Comparison of ENCODE assay signal across 12 cellular contexts in the genomic region with DNA sequence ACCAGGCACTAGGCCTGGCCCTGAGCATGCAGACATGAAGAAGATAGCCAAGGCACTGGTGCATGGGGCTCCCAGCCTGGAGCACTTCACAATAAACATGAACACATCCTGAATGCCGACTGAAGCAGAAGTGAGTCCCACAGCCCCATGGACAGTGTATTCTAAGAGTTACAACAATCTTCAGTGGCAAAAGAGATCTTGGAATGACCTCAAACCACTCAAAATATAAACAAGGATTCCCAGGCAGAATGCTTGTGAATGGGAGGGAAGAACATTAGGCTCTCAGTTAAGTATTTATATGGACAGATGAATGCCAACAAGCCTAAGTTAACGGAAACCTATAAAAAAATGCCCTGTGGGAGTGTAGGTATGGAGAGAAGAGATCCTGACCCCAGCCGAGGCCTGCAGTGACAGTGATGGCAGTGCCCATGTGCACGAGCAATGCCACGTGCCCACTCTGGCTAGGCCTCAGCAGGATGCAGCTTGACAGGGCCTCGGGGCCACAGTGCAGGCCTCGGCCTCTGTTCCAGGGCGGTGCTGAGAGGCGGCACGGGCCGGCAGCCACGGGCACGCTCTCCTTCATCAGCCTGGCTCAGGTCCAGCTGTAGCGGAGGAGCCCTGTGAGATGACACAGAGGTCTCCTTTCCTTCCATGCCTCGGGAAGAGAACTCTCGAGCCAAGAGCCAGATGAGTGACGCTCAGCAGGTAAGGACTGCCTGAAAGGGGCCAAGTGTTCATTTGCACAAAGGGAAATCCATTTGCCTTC. TPM values are rescaled to one million over a fixed set of nuclear protein-coding genes. Genes with fewer than 3 reads are reported as not detected.
DNase-seq lines count a peak whose midpoint lies in the region; ATAC-seq, FAIRE-seq and TF ChIP-seq lines count a peak whose summit lies in the region.
"Had no signal": no experiment of that assay in that cellular context is flagged by ENCODE, and none has a peak within 500 bp of the region (broad histone marks: within the 10 kb centered on the region; RNA-seq: fewer than 3 reads in every experiment).

No MANE protein-coding gene starts in this region.

- H2AK5ac ChIP-seq in IMR-90 (ENCODE audit: low read depth, low read length) = no peak overlapping the region; the same call in 1 of the 2 replicates

- BruUV-seq in IMR-90 (replicated peaks; lab: Mats Ljungman, UMichigan) = no TSS peak

- H3K4me3 Mint-ChIP-seq in activated naive CD8-positive, alpha-beta T cell treated with anti-CD3 and anti-CD28 coated beads, Interleukin-2, amount 50 U/mL, for 24 hours = no peak overlapping the region
- H3K4me3 Mint-ChIP-seq in stimulated activated effector memory CD8-positive, alpha-beta T cell treated with anti-CD3 and anti-CD28 coated beads, Interleukin-12 subunit alpha, Interleukin-12 subunit beta, amount 100 ng/mL, for 72 hours = no peak overlapping the region

- peaks cover 12% of the 10 kb centered on the region for H3K4me1 ChIP-seq in IMR-90 (ENCODE audit: control insufficient read depth, insufficient read depth, low read length)
- H3K4me1 ChIP-seq in keratinocyte (ENCODE audit: control insufficient read depth, extremely low read depth, insufficient read depth, low read length) = peaks cover 11% of the 10 kb centered on the region

- peaks cover 52% of the 10 kb centered on the region for H3K36me3 Mint-ChIP-seq in activated naive CD8-positive, alpha-beta T cell treated with anti-CD3 and anti-CD28 coated beads, Interleukin-2, amount 50 U/mL, for 24 hours (ENCODE audit: low read depth)
- H3K36me3 Mint-ChIP-seq in stimulated activated effector memory CD8-positive, alpha-beta T cell treated with anti-CD3 and anti-CD28 coated beads, Interleukin-12 subunit alpha, Interleukin-12 subunit beta, amount 100 ng/mL, for 72 hours = peaks cover 86% of the 10 kb centered on the region

- TF ChIP-seq CTCF in IMR-90 (conservative IDR thresholded peaks at IDR 0.05; ENCODE audit: low read depth, low read length) = no peak
- no peak for TF ChIP-seq CTCF in keratinocyte (optimal IDR thresholded peaks at IDR 0.05 in 1 of 3, IDR thresholded peaks at IDR 0.05 in 1 of 3, conservative IDR thresholded peaks at IDR 0.05 in 1 of 3; ENCODE audit: extremely low read depth in 1 of 3, insufficient read depth in 2 of 3, low read length in 3 of 3)

- no peak overlapping the region for H2BK15ac ChIP-seq in IMR-90 (ENCODE audit: low read depth, low read length)

- FAIRE-seq in keratinocyte (lab: Jason Lieb, UNC) = peak; percentile 76

- H3K4me3 ChIP-seq in IMR-90 (ENCODE audit: insufficient read depth, low read depth, low read length) = no peak overlapping the region
- no peak overlapping the region for H3K4me3 ChIP-seq in keratinocyte (ENCODE audit: control insufficient read depth in 2 of 3, extremely low read depth in 1 of 3, insufficient read depth in 2 of 3, low read depth in 1 of 3, low read length in 3 of 3)
- H3K4me3 ChIP-seq: cardiac muscle cell had no signal

- H3K4me2 ChIP-seq in IMR-90 (ENCODE audit: low read depth, low read length) = no peak overlapping the region
- H3K4me2 ChIP-seq in keratinocyte (ENCODE audit: control insufficient read depth, extremely low read depth, insufficient read depth, low read depth, low read length) = peak overlapping the region; percentile 10

- H2BK120ac ChIP-seq in IMR-90 (ENCODE audit: low read depth, low read length) = no peak overlapping the region

- H3K18ac ChIP-seq in IMR-90 (ENCODE audit: low read depth, low read length) = peak overlapping the region; percentile 25; the same call in 1 of the 2 replicates

- CTCF ChIA-PET in IMR-90 (lab: Yijun Ruan, JAX) = no interaction called here

- intact Hi-C loops in IMR-90 (cut with micrococcal nuclease) = no loop called here

- 90% methylated on average over 8 of the region's 17 CpGs; no CpG with 5 or more reads in 1 of the 2 experiments for WGBS in IMR-90 (ENCODE audit: extremely low coverage in 2 of 2, insufficient read length in 1 of 2), 2 experiments

- H4K8ac ChIP-seq in IMR-90 (ENCODE audit: low read depth in 2 of 2, low read length in 2 of 2) = no peak overlapping the region

- peaks cover 28 to 65% of the 10 kb centered on the region in 2 experiments for H3K79me1 ChIP-seq in IMR-90 (ENCODE audit: low read depth in 1 of 2, low read length in 2 of 2)

- 0 out of 2 replicates have a peak overlapping the region, but pooled peaks have one; percentile 19 for H3K4ac ChIP-seq in IMR-90 (ENCODE audit: low read depth, low read length)

- H3K9ac ChIP-seq in IMR-90 (ENCODE audit: low read depth, low read length) = no peak overlapping the region; the same call in 1 of the 2 replicates
- no peak overlapping the region for H3K9ac ChIP-seq in keratinocyte (ENCODE audit: control insufficient read depth, extremely low read depth, insufficient read depth, low read length)

- H3K56ac ChIP-seq in IMR-90 (ENCODE audit: extremely low read depth, insufficient read depth, low read length) = no peak overlapping the region

- no peak overlapping the region for H4K91ac ChIP-seq in IMR-90 (ENCODE audit: insufficient read depth, low read depth, low read length)

- no peak overlapping the region for H3K14ac ChIP-seq in IMR-90 (replicated peaks; ENCODE audit: low read depth, low read length)

- peak overlapping the region; percentile 56; the same call in 1 of the 2 replicates for H3K27ac ChIP-seq in IMR-90 (ENCODE audit: insufficient read depth, low read length)
- H3K27ac ChIP-seq in keratinocyte (ENCODE audit: control insufficient read depth, insufficient read depth, low read length) = no peak overlapping the region
- H3K27ac ChIP-seq: cardiac muscle cell had no signal

- peak overlapping the region; percentile 24 for H2BK5ac ChIP-seq in IMR-90 (ENCODE audit: low read depth, low read length, poor library complexity, severe bottlenecking)

- peaks cover 58% of the 10 kb centered on the region for H3K4me1 Mint-ChIP-seq in activated naive CD8-positive, alpha-beta T cell treated with anti-CD3 and anti-CD28 coated beads, Interleukin-2, amount 50 U/mL, for 24 hours
- peaks cover 55% of the 10 kb centered on the region for H3K4me1 Mint-ChIP-seq in stimulated activated effector memory CD8-positive, alpha-beta T cell treated with anti-CD3 and anti-CD28 coated beads, Interleukin-12 subunit alpha, Interleukin-12 subunit beta, amount 100 ng/mL, for 72 hours

- peaks cover 11% of the 10 kb centered on the region for H4K20me1 ChIP-seq in IMR-90 (ENCODE audit: insufficient read depth, low read length)
- H4K20me1 ChIP-seq in keratinocyte (ENCODE audit: control insufficient read depth, extremely low read depth, insufficient read depth, low read length) = no peaks in the 10 kb centered on the region

- DNase-seq in IMR-90 (peak; percentile 55), keratinocyte (ENCODE audit: low read depth, low spot score) (no peak), islet precursor cell (no peak), NCI-H226 (no peak)
- no peak for DNase-seq in activated naive CD8-positive, alpha-beta T cell treated with anti-CD3 and anti-CD28 coated beads, Interleukin-2, amount 50 U/mL, for 24 hours
- DNase-seq in stimulated activated effector memory CD8-positive, alpha-beta T cell treated with anti-CD3 and anti-CD28 coated beads, Interleukin-12 subunit alpha, Interleukin-12 subunit beta, amount 100 ng/mL, for 72 hours (ENCODE audit: low spot score in 2 of 2) = no peak
- no peak for DNase-seq in activated CD4-positive, alpha-beta T cell treated with anti-CD3 and anti-CD28 coated beads, Interleukin-2, amount 50 U/mL, for 1 hour
- DNase-seq: activated T-cell treated with anti-CD3 and anti-CD28 coated beads, Interleukin-2, amount 50 U/mL, for 1 hour; NCI-H510A treated with DMSO at 0.1 percent for 48 hours; stimulated activated CD4-positive, alpha-beta T cell treated with anti-CD3 and anti-CD28 coated beads, Interleukin-1b, Interleukin-23, amount 100 ng/mL, for 48 hours; stimulated activated naive CD4-positive, alpha-beta T cell treated with Interleukin-2 at 50 U/mL for 16 hours had no signal

- peaks cover 36% of the 10 kb centered on the region for H3K36me3 ChIP-seq in IMR-90 (ENCODE audit: control insufficient read depth, insufficient read depth, low read length)
- H3K36me3 ChIP-seq in keratinocyte (ENCODE audit: control insufficient read depth in 2 of 2, extremely low read depth in 1 of 2, insufficient read depth in 2 of 2, low read length in 2 of 2) = peaks cover 4 to 9% of the 10 kb centered on the region in 2 experiments
- H3K36me3 ChIP-seq: cardiac muscle cell had no signal

- in situ Hi-C loops in IMR-90 (cut with MboI; ENCODE audit: low sequenced_read_pairs) = no loop called here

- H3K9me3 Mint-ChIP-seq in activated naive CD8-positive, alpha-beta T cell treated with anti-CD3 and anti-CD28 coated beads, Interleukin-2, amount 50 U/mL, for 24 hours = peaks cover 8% of the 10 kb centered on the region
- H3K9me3 Mint-ChIP-seq in stimulated activated effector memory CD8-positive, alpha-beta T cell treated with anti-CD3 and anti-CD28 coated beads, Interleukin-12 subunit alpha, Interleukin-12 subunit beta, amount 100 ng/mL, for 72 hours = peaks cover 3% of the 10 kb centered on the region

- H3K27ac Mint-ChIP-seq in activated naive CD8-positive, alpha-beta T cell treated with anti-CD3 and anti-CD28 coated beads, Interleukin-2, amount 50 U/mL, for 24 hours = peak overlapping the region; percentile 9
- H3K27ac Mint-ChIP-seq in stimulated activated effector memory CD8-positive, alpha-beta T cell treated with anti-CD3 and anti-CD28 coated beads, Interleukin-12 subunit alpha, Interleukin-12 subunit beta, amount 100 ng/mL, for 72 hours = peak overlapping the region; percentile 81

- H2AFZ ChIP-seq in IMR-90 (replicated peaks; ENCODE audit: low read length, poor library complexity) (no peak overlapping the region), keratinocyte (ENCODE audit: control insufficient read depth, low read length) (peak overlapping the region; percentile 42)

- H3K27me3 Mint-ChIP-seq in activated naive CD8-positive, alpha-beta T cell treated with anti-CD3 and anti-CD28 coated beads, Interleukin-2, amount 50 U/mL, for 24 hours = no peaks in the 10 kb centered on the region

- dilution Hi-C loops in IMR-90 (cut with HindIII; ENCODE audit: low sequenced_read_pairs, unreplicated experiment) = no loop called here
- dilution Hi-C loops in keratinocyte (cut with MboI; ENCODE audit: extremely low pct_ligation_motif_present, low sequenced_read_pairs) = no loop called here

- H2BK20ac ChIP-seq in IMR-90 (ENCODE audit: low read depth, low read length) = no peak overlapping the region

- POLR2A ChIA-PET in IMR-90 (lab: Charles Lee; ENCODE audit: unreplicated experiment) = no interaction called here

- peaks cover 15% of the 10 kb centered on the region for H3K9me1 ChIP-seq in IMR-90 (ENCODE audit: insufficient read depth, low read length)
- H3K9me1 ChIP-seq in keratinocyte (ENCODE audit: control insufficient read depth, extremely low read depth, insufficient read depth, low read length) = no peaks in the 10 kb centered on the region

- TF ChIP-seq POLR2A in IMR-90 (IDR thresholded peaks at IDR 0.05; ENCODE audit: low read depth, low read length) = no peak

- H3K79me2 ChIP-seq in keratinocyte (ENCODE audit: control insufficient read depth, insufficient read depth, low read length) = peaks cover 18% of the 10 kb centered on the region

- peak; percentile 90 for ATAC-seq in IMR-90 (ENCODE audit: low read depth)
- no peak for ATAC-seq in activated naive CD8-positive, alpha-beta T cell treated with anti-CD3 and anti-CD28 coated beads, Interleukin-2, amount 50 U/mL, for 24 hours
- ATAC-seq in stimulated activated effector memory CD8-positive, alpha-beta T cell treated with anti-CD3 and anti-CD28 coated beads, Interleukin-12 subunit alpha, Interleukin-12 subunit beta, amount 100 ng/mL, for 72 hours = no peak

- no peak for TF ChIP-seq RAD21 in IMR-90 (IDR thresholded peaks at IDR 0.05; ENCODE audit: low read length)

- no peak overlapping the region for H4K5ac ChIP-seq in IMR-90 (ENCODE audit: low read depth, low read length)

- H2AK9ac ChIP-seq in IMR-90 (replicated peaks; ENCODE audit: low read depth, low read length, poor library complexity) = no peak overlapping the region

- H3K27me3 ChIP-seq in IMR-90 (ENCODE audit: control insufficient read depth, insufficient read depth, low read length) (no peaks in the 10 kb centered on the region), keratinocyte (ENCODE audit: control insufficient read depth, extremely low read depth, insufficient read depth, low read length) (no peaks in the 10 kb centered on the region)
- H3K27me3 ChIP-seq: cardiac muscle cell had no signal

- no peak overlapping the region for H3K23ac ChIP-seq in IMR-90 (ENCODE audit: low read depth, low read length)

- no peaks in the 10 kb centered on the region for H3K9me3 ChIP-seq in IMR-90 (ENCODE audit: control insufficient read depth, insufficient read depth, low read length)
- peaks cover 4% of the 10 kb centered on the region for H3K9me3 ChIP-seq in keratinocyte (ENCODE audit: control insufficient read depth, low read depth, low read length)

RNA-seq across cellular contexts. Expression of a gene that starts 49.2 kb away (rescaled TPM):
- total RNA-seq in IMR-90 (2012; rRNA removed) = 20.3 and 21.9 TPM in 2 replicates
- polyA plus RNA-seq in IMR-90 (2012; rRNA removed) (16.5 and 20.6 TPM in 2 replicates), keratinocyte (16.4 to 23.8 TPM (median 22.9 TPM) in 3 replicates)
- 9.5 and 12.3 TPM in 2 replicates for polyA plus RNA-seq in IMR-90 (2012; cell fraction: cytosol; rRNA removed)
- 9.2 and 22.4 TPM in 2 replicates for polyA plus RNA-seq in IMR-90 (2012; cell fraction: nucleus; rRNA removed; ENCODE audit: low replicate concordance)
- polyA plus RNA-seq in keratinocyte (2011; ENCODE audit: low read depth) = 10.0 TPM
- polyA plus RNA-seq in keratinocyte (2011; cell fraction: cytosol; rRNA removed) = 16.2 and 20.0 TPM in 2 replicates
- 23.0 and 30.2 TPM in 2 replicates for polyA plus RNA-seq in keratinocyte (2011; cell fraction: nucleus; rRNA removed)
- polyA plus RNA-seq in keratinocyte (2012; ENCODE audit: low replicate concordance) = 15.5 and 17.2 TPM in 2 replicates
- polyA minus RNA-seq in keratinocyte = 21.3 to 26.9 TPM (median 25.7 TPM) in 3 replicates
- polyA minus RNA-seq in keratinocyte (2011; cell fraction: cytosol; rRNA and poly(A)+ RNA removed) = 16.5 TPM
- 13.1 and 17.1 TPM in 2 replicates for polyA minus RNA-seq in keratinocyte (2011; cell fraction: nucleus; rRNA and poly(A)+ RNA removed)
